ENCODE assay signal across 8 cellular contexts in genomic region chr1:906532-907420, GRCh38. TPM values are rescaled to one million over a fixed set of nuclear protein-coding genes. Genes with fewer than 3 reads are reported as not detected.
DNase-seq lines count a peak whose midpoint lies in the region; FAIRE-seq and TF ChIP-seq lines count a peak whose summit lies in the region.

No MANE protein-coding gene starts in this region.

- no peak for TF ChIP-seq CTCF in ovary (IDR thresholded peaks at IDR 0.05)

- peak; percentile 94 for FAIRE-seq in RCC 7860 (lab: Jason Lieb, UNC)

- WGBS in esophagus, 2 donors: 35 to 39% methylated on average over 20 of the region's 20 CpGs
- 47 to 69% (median 59%) methylated on average over 19 to 20 of the region's 20 CpGs for WGBS in ovary, 3 donors

- H3K4me3 ChIP-seq in esophagus (ENCODE audit: low read depth in 1 of 2, low read length in 2 of 2) (no peak overlapping the region), ovary (no peak overlapping the region)

- H3K36me3 ChIP-seq in esophagus (ENCODE audit: control insufficient read depth in 2 of 2, insufficient read depth in 2 of 2, low read length in 1 of 2) (no peaks in the 10 kb centered on the region), ovary (no peaks in the 10 kb centered on the region)

- H3K9me3 ChIP-seq in esophagus (ENCODE audit: control insufficient read depth in 2 of 2, insufficient read depth in 1 of 2, low read depth in 1 of 2, low read length in 1 of 2) (no peaks in the 10 kb centered on the region), ovary (no peaks in the 10 kb centered on the region)

- TF ChIP-seq EP300 in ovary (IDR thresholded peaks at IDR 0.05): no peak

- H3K27ac ChIP-seq in esophagus (ENCODE audit: low read depth in 2 of 2, low read length in 1 of 2) (peak overlapping the region; percentile 60 to 63), ovary (no peak overlapping the region)

- intact Hi-C loops in ovary (cut with DNase I): loop anchor here in 1 of 4 donors (10.0 kb wide), 1 partner anchor 1648 kb away; the partner anchor contains the start of gene TNFRSF14

- DNase-seq in H4 (ENCODE audit: low spot score): peak; percentile 63
- DNase-seq in RCC 7860 (ENCODE audit: low spot score): peak; percentile 91
- DNase-seq in ovary: peak in 3 of 5 donors; percentile 11 to 33 (median 19)
- DNase-seq in NCI-H774 (lab: John Stamatoyannopoulos, UW): no peak
- DNase-seq in NCI-H2029 (lab: John Stamatoyannopoulos, UW): no peak
- DNase-seq in activated CD4-positive, alpha-beta T cell treated with anti-CD3 and anti-CD28 coated beads for 1 hour: no peak
- DNase-seq in DMS153 treated with DMSO at 0.1 percent for 48 hours (lab: John Stamatoyannopoulos, UW; ENCODE audit: unreplicated experiment): no peak

- TF ChIP-seq POLR2A in ovary (IDR thresholded peaks at IDR 0.05): no peak

- H3K4me1 ChIP-seq in esophagus (ENCODE audit: control insufficient read depth in 2 of 2, insufficient read depth in 2 of 2, low read length in 1 of 2): peaks cover 4 to 10% of the 10 kb centered on the region in 2 donors
- H3K4me1 ChIP-seq in ovary (ENCODE audit: insufficient read depth): no peaks in the 10 kb centered on the region

- no peaks in the 10 kb centered on the region for H3K27me3 ChIP-seq in esophagus (ENCODE audit: control insufficient read depth in 1 of 2, insufficient read depth in 2 of 2, low read length in 2 of 2)
- no peaks in the 10 kb centered on the region for H3K27me3 ChIP-seq in ovary

RNA-seq across cellular contexts. Expression of gene SAMD11, which starts 16.9 kb away (rescaled TPM):
- total RNA-seq in H4 (2014; rRNA removed; shearing (Covaris generic)): 39.7 and 116 TPM in 2 replicates
- 1 to 10 TPM in 1 of 2 donors, under 1 TPM in 1; 0.68 to 1.5 TPM for polyA plus RNA-seq in esophagus
- total RNA-seq in ovary: 10 to 100 TPM in 1 of 7 donors, 1 to 10 TPM in 5, under 1 TPM in 1; 0.85 to 10.6 (median 2.3) TPM
- polyA plus RNA-seq in ovary: 1 to 10 TPM; 1.1 to 2.6 TPM

RNA-seq across cellular contexts. Expression of gene NOC2L, which starts 52.3 kb away (rescaled TPM):
- total RNA-seq in H4 (2014; rRNA removed; shearing (Covaris generic)): 78.4 and 90.7 TPM in 2 replicates
- polyA plus RNA-seq in esophagus (10 to 100 TPM; 60.8 to 67.4 TPM), ovary (10 to 100 TPM; 23.8 to 33.9 TPM)
- 10 to 100 TPM; 17.8 to 55.2 (median 46.3) TPM for total RNA-seq in ovary

RNA-seq across cellular contexts. Expression of gene KLHL17, which starts 53.6 kb away (rescaled TPM):
- total RNA-seq in H4 (2014; rRNA removed; shearing (Covaris generic)): 1.9 and 5.7 TPM in 2 replicates
- polyA plus RNA-seq in esophagus (10 to 100 TPM; 11.9 to 21.8 TPM), ovary (1 to 10 TPM in 1 of 2 donors, under 1 TPM in 1; 0.13 to 2.2 TPM)
- total RNA-seq in ovary: 1 to 10 TPM; 1.5 to 6.7 (median 2.1) TPM

RNA-seq across cellular contexts. Expression of gene PLEKHN1, which starts 59.5 kb away (rescaled TPM):
- total RNA-seq in H4 (2014; rRNA removed; shearing (Covaris generic)): 0.08 and 1.2 TPM in 2 replicates
- polyA plus RNA-seq in esophagus (10 to 100 TPM; 35.6 to 74.7 TPM), ovary (under 1 TPM in 1 of 2 donors, not detected in 1; 0.10 TPM)
- under 1 TPM in 5 of 7 donors, not detected in 2; 0.12 to 0.34 (median 0.20) TPM for total RNA-seq in ovary

Comparison
In these comparisons a context has a peak if more than half of its experiments do, and no peak if none do; other contexts are left out.
1. DNase-seq: peak in H4 (single experiment), RCC 7860 (single experiment) and ovary (3 of 5); none in NCI-H774 (single experiment), NCI-H2029 (single experiment), activated CD4-positive, alpha-beta T cell treated with anti-CD3 and anti-CD28 coated beads for 1 hour (single experiment) and DMS153 treated with DMSO at 0.1 percent for 48 hours (single experiment).
2. H3K27ac ChIP-seq: peak in esophagus (2 of 2); none in ovary (0 of 2).